20 cellular contexts compared by ENCODE assay signal in genomic region chr7:129514683-129515082, GRCh38. TPM values are rescaled to one million over a fixed set of nuclear protein-coding genes. Genes with fewer than 3 reads are reported as not detected.
DNase-seq lines count a peak whose midpoint lies in the region; ATAC-seq and TF ChIP-seq lines count a peak whose summit lies in the region.
"Had no signal": no experiment of that assay in that cellular context is flagged by ENCODE, and none has a peak within 500 bp of the region (broad histone marks: within the 10 kb centered on the region; RNA-seq: fewer than 3 reads in every experiment).

No MANE protein-coding gene starts in this region.

- peak; percentile 25 for DNase-seq in AG10803 (ENCODE audit: low read depth)
- DNase-seq in HCEC 1CT: peak; percentile 77
- DNase-seq in T1000 (lab: John Stamatoyannopoulos, UW): peak; percentile 9
- peak; percentile 63 for DNase-seq in iris pigment epithelial cell (ENCODE audit: low read depth)
- DNase-seq in NCI-H128 (lab: John Stamatoyannopoulos, UW; ENCODE audit: unreplicated experiment): no peak
- DNase-seq in psoas muscle: no peak
- no peak for DNase-seq in NCI-H1930 (lab: John Stamatoyannopoulos, UW)
- DNase-seq in ecto neural progenitor cell (ENCODE audit: low spot score): no peak
- DNase-seq: activated CD4-positive, alpha-beta T cell treated with anti-CD3 and anti-CD28 coated beads, Interleukin-2, amount 50 U/mL, for 1 hour; activated CD8-positive, alpha-beta memory T cell treated with anti-CD3 and anti-CD28 coated beads, Interleukin-2, amount 50 U/mL, for 48 hours; activated effector memory CD4-positive, alpha-beta T cell treated with anti-CD3 and anti-CD28 coated beads, Interleukin-2, amount 50 U/mL, for 16 hours; amniotic stem cell; caudate nucleus; DND-41; erythroblast; left ventricle myocardium superior; NCI-H2029; NCI-H510A treated with DMSO at 0.1 percent for 48 hours; retina had no signal

- TF ChIP-seq CTCF in AG10803 (conservative IDR thresholded peaks at IDR 0.05; ENCODE audit: low read length) (no peak), psoas muscle (IDR thresholded peaks at IDR 0.05) (no peak)

- intact Hi-C loops in psoas muscle (cut with DNase I): no loop called here

- no peaks in the 10 kb centered on the region for H3K27me3 ChIP-seq in psoas muscle (ENCODE audit: insufficient read depth in 3 of 3, low read length in 2 of 3)
- H3K27me3 ChIP-seq: vagina had no signal

- H3K4me1 ChIP-seq in psoas muscle: no peaks in the 10 kb centered on the region
- H3K4me1 ChIP-seq: vagina had no signal

- 44 to 55% (median 51%) methylated on average over 4 of the region's 4 CpGs for WGBS in psoas muscle, 3 donors

- H3K4me3 ChIP-seq in AG10803 (ENCODE audit: low read length): no peak overlapping the region
- no peak overlapping the region for H3K4me3 ChIP-seq in psoas muscle
- H3K4me3 ChIP-seq: vagina had no signal

- H3K36me3 ChIP-seq in psoas muscle (ENCODE audit: insufficient read depth in 1 of 2, low read depth in 1 of 2): no peaks in the 10 kb centered on the region
- H3K36me3 ChIP-seq: vagina had no signal

- ATAC-seq in psoas muscle: no peak
- ATAC-seq: left ventricle myocardium superior had no signal

- H3K9me3 ChIP-seq in psoas muscle: no peaks in the 10 kb centered on the region
- H3K9me3 ChIP-seq: vagina had no signal

- H3K27ac ChIP-seq in psoas muscle: no peak overlapping the region
- H3K27ac ChIP-seq: vagina had no signal

RNA-seq across cellular contexts. Expression of gene SMKR1, which starts 12.4 kb away (rescaled TPM):
- total RNA-seq in psoas muscle: under 1 TPM in 2 of 4 donors, not detected in 2; 0.22 to 0.74 TPM
- polyA plus RNA-seq in psoas muscle: under 1 TPM in 1 of 3 donors, not detected in 2; 0.25 TPM
- total RNA-seq: left ventricle myocardium superior, vagina had no signal

Comparison
In these comparisons a context has a peak if more than half of its experiments do, and no peak if none do; other contexts are left out.
1. DNase-seq: peak in AG10803 (single experiment), HCEC 1CT (single experiment), T1000 (single experiment) and iris pigment epithelial cell (single experiment); none in NCI-H128 (single experiment), psoas muscle (0 of 2), NCI-H1930 (0 of 2) and ecto neural progenitor cell (single experiment).